Comparison of ENCODE assay signal across 8 cellular contexts in the genomic region with DNA sequence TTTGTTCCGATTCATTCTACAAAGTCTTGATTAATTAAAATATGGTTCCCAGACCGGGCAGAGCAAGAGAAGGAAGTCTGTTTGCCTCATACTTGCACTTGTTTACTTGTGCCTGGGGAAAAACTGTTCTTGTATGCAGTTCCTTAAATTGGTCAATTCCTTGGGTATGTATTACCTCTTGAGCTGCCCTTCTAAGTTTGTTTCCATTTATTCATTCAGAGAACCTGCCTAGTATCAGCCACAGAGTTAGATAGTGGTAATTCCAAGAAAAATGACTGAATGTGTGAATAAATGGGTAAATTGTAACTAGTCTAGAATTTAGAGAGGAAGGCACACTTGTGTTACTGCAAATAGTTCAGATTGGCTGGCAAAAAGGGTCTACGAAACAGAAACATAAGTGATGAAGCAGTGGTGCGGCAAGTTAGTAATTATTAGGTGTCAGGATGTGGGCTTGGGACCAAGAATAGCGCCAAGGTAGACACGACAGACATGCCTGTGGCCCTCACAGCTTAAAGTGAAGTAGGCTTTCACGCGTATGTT. TPM values are rescaled to one million over a fixed set of nuclear protein-coding genes. Genes with fewer than 3 reads are reported as not detected.
DNase-seq lines count a peak whose midpoint lies in the region; ATAC-seq and TF ChIP-seq lines count a peak whose summit lies in the region.

No MANE protein-coding gene starts in this region.

- peaks cover 30% of the 10 kb centered on the region for H3K27me3 ChIP-seq in GM23248 (replicated peaks; ENCODE audit: insufficient read depth)
- H3K27me3 ChIP-seq in MG63: peaks cover 71% of the 10 kb centered on the region
- H3K27me3 ChIP-seq in body of pancreas: no peaks in the 10 kb centered on the region
- H3K27me3 ChIP-seq in aorta (ENCODE audit: control insufficient read depth in 1 of 2, insufficient read depth in 2 of 2, low read length in 1 of 2): no peaks in the 10 kb centered on the region
- H3K27me3 ChIP-seq in thyroid gland: no peaks in the 10 kb centered on the region

- in situ Hi-C loops in GM23248 (cut with MboI): no loop called here

- 71 to 72% methylated on average over 8 of the region's 8 CpGs for WGBS in GM23248 (ENCODE audit: low coverage in 1 of 2, low lambda C conversion rate in 2 of 2, missing lambda C conversion rate in 2 of 2), 2 experiments
- WGBS in body of pancreas, 2 donors: 35 to 52% methylated on average over 8 of the region's 8 CpGs
- 61 to 65% methylated on average over 8 of the region's 8 CpGs for WGBS in aorta, 2 donors
- WGBS in thyroid gland, 2 donors: 66 to 67% methylated on average over 8 of the region's 8 CpGs

- TF ChIP-seq CTCF in body of pancreas (IDR thresholded peaks at IDR 0.05) (no peak), mesothelial cell of epicardium (IDR thresholded peaks at IDR 0.05; ENCODE audit: unreplicated experiment) (no peak), thyroid gland (IDR thresholded peaks at IDR 0.05) (no peak)

- DNase-seq in GM23248: no peak
- DNase-seq in MG63: no peak
- DNase-seq in body of pancreas: no peak
- DNase-seq in mesothelial cell of epicardium (ENCODE audit: low spot score in 2 of 2, unreplicated experiment in 2 of 2): no peak
- DNase-seq in aorta: no peak
- DNase-seq in medulla oblongata (ENCODE audit: extremely low spot score): no peak
- no peak for DNase-seq in thyroid gland

- H3K9ac ChIP-seq in GM23248: no peak overlapping the region

- H3K9me3 ChIP-seq in GM23248 (ENCODE audit: low read depth) (no peaks in the 10 kb centered on the region), MG63 (peaks cover 7% of the 10 kb centered on the region), body of pancreas (peaks cover 0 to 3% (median 0%) of the 10 kb centered on the region in 3 donors), aorta (ENCODE audit: control insufficient read depth, low read length) (no peaks in the 10 kb centered on the region), thyroid gland (no peaks in the 10 kb centered on the region)

- no peak overlapping the region for H3K27ac ChIP-seq in GM23248
- peak overlapping the region in 2 of 4 donors; percentile 89 for H3K27ac ChIP-seq in body of pancreas
- H3K27ac ChIP-seq in aorta (ENCODE audit: low read depth in 1 of 2, low read length in 2 of 2): no peak overlapping the region
- H3K27ac ChIP-seq in thyroid gland: no peak overlapping the region

- H3K4me1 Mint-ChIP-seq in mesothelial cell of epicardium: peaks cover 13% of the 10 kb centered on the region

- H3K4me3 ChIP-seq in GM23248 (peak overlapping the region; percentile 74), MG63 (peak overlapping the region; percentile 59), body of pancreas (peak overlapping the region in 1 of 2 donors; percentile 36), aorta (ENCODE audit: low read length in 2 of 2) (peak overlapping the region; percentile 50 to 67), thyroid gland (replicated peaks in 1 of 3) (peak overlapping the region in 1 of 3 donors; percentile 53)

- peaks cover 42% of the 10 kb centered on the region for H3K27me3 Mint-ChIP-seq in mesothelial cell of epicardium (ENCODE audit: low read depth)

- no peaks in the 10 kb centered on the region for H3K79me2 ChIP-seq in GM23248 (ENCODE audit: insufficient read depth)

- peaks cover 10% of the 10 kb centered on the region for H3K36me3 Mint-ChIP-seq in mesothelial cell of epicardium

- no peaks in the 10 kb centered on the region for H4K20me1 ChIP-seq in GM23248 (ENCODE audit: insufficient read depth)

- peak overlapping the region; percentile 80 for H2AFZ ChIP-seq in GM23248

- H3K36me3 ChIP-seq in GM23248 (ENCODE audit: low read depth) (no peaks in the 10 kb centered on the region), MG63 (no peaks in the 10 kb centered on the region), body of pancreas (replicated peaks in 1 of 2; ENCODE audit: insufficient read depth in 1 of 2, low read depth in 2 of 2) (no peaks in the 10 kb centered on the region), aorta (ENCODE audit: control insufficient read depth in 1 of 2, insufficient read depth in 2 of 2, low read length in 1 of 2) (no peaks in the 10 kb centered on the region), thyroid gland (no peaks in the 10 kb centered on the region)

- TF ChIP-seq POLR2A in body of pancreas (IDR thresholded peaks at IDR 0.05): no peak
- no peak for TF ChIP-seq POLR2A in thyroid gland (IDR thresholded peaks at IDR 0.05)

- H3K4me2 ChIP-seq in GM23248 (ENCODE audit: unreplicated experiment): peak overlapping the region; percentile 80

- intact Hi-C loops in body of pancreas (cut with DNase I) (no loop called here), aorta (cut with DNase I) (no loop called here), thyroid gland (cut with DNase I) (no loop called here)

- no peaks in the 10 kb centered on the region for H3K4me1 ChIP-seq in GM23248 (ENCODE audit: insufficient read depth)
- H3K4me1 ChIP-seq in body of pancreas: peaks cover 21% of the 10 kb centered on the region
- no peaks in the 10 kb centered on the region for H3K4me1 ChIP-seq in aorta (ENCODE audit: control insufficient read depth in 1 of 2, insufficient read depth in 2 of 2, low read length in 2 of 2)
- H3K4me1 ChIP-seq in thyroid gland: peaks cover 0 to 4% of the 10 kb centered on the region in 2 donors

- peak overlapping the region; percentile 65 for H3K27ac Mint-ChIP-seq in mesothelial cell of epicardium

- H3K9me3 Mint-ChIP-seq in mesothelial cell of epicardium: peaks cover 10% of the 10 kb centered on the region

- H3K4me3 Mint-ChIP-seq in mesothelial cell of epicardium: peak overlapping the region; percentile 82

- no peaks in the 10 kb centered on the region for H3F3A ChIP-seq in GM23248 (ENCODE audit: insufficient read depth)

- ATAC-seq in GM18519 (IDR thresholded peaks at IDR 0.05; ENCODE audit: low FRiP score, unreplicated experiment): peak; percentile 66
- ATAC-seq in body of pancreas: peak; percentile 58
- ATAC-seq in aorta (ENCODE audit: low FRiP score): peak; percentile 4

- H3K9me2 ChIP-seq in GM23248 (ENCODE audit: insufficient read depth): no peaks in the 10 kb centered on the region

RNA-seq across cellular contexts. Expression of a gene that starts 0.5 kb away (rescaled TPM):
- not detected in 2 replicates for total RNA-seq in GM23248 (2014; rRNA removed; shearing (Covaris generic))
- 0.09 and 0.14 TPM in 2 replicates for polyA plus RNA-seq in GM23248 (2016; fragmentation: Nextera tagmentation; extraction: Ambion mirVana)
- total RNA-seq in MG63 (2014; rRNA removed; shearing (Covaris generic); ENCODE audit: low replicate concordance): 0.13 TPM in 1 of 2 replicates, not detected in the other
- under 1 TPM in 1 of 2 donors, not detected in 1; 0.26 TPM for total RNA-seq in body of pancreas
- total RNA-seq in mesothelial cell of epicardium: 0.14 to 0.25 TPM (median 0.24 TPM) in 3 replicates
- total RNA-seq in aorta: under 1 TPM; 0.12 to 0.29 TPM
- polyA plus RNA-seq in aorta: under 1 TPM; 0.03 to 0.63 TPM
- under 1 TPM in 1 of 4 donors, not detected in 3; 0.21 TPM for total RNA-seq in thyroid gland

RNA-seq across cellular contexts. Expression of a gene that starts 43.0 kb away (rescaled TPM):
- total RNA-seq in GM23248 (2014; rRNA removed; shearing (Covaris generic)): not detected in 2 replicates
- polyA plus RNA-seq in GM23248 (2016; fragmentation: Nextera tagmentation; extraction: Ambion mirVana): not detected in 2 replicates
- total RNA-seq in MG63 (2014; rRNA removed; shearing (Covaris generic); ENCODE audit: low replicate concordance): not detected in 2 replicates
- not detected for total RNA-seq in body of pancreas
- not detected in 3 replicates for total RNA-seq in mesothelial cell of epicardium
- not detected for total RNA-seq in aorta
- polyA plus RNA-seq in aorta: not detected
- not detected for total RNA-seq in thyroid gland

RNA-seq across cellular contexts. Expression of a gene that starts 48.0 kb away (rescaled TPM):
- not detected in 2 replicates for total RNA-seq in GM23248 (2014; rRNA removed; shearing (Covaris generic))
- 0.13 TPM in 1 of 2 replicates, not detected in the other for polyA plus RNA-seq in GM23248 (2016; fragmentation: Nextera tagmentation; extraction: Ambion mirVana)
- total RNA-seq in MG63 (2014; rRNA removed; shearing (Covaris generic); ENCODE audit: low replicate concordance): 0.99 and 2.9 TPM in 2 replicates
- total RNA-seq in body of pancreas: 1 to 10 TPM; 2.1 to 3.3 TPM
- total RNA-seq in mesothelial cell of epicardium: 16.6 to 20.1 TPM (median 19.9 TPM) in 3 replicates
- 1 to 10 TPM; 1.3 to 2.0 TPM for total RNA-seq in aorta
- polyA plus RNA-seq in aorta: under 1 TPM in 1 of 2 donors, not detected in 1; 0.95 TPM
- total RNA-seq in thyroid gland: 1 to 10 TPM in 3 of 4 donors, under 1 TPM in 1; 0.78 to 4.5 (median 1.8) TPM

Comparison
In these comparisons a context has a peak if more than half of its experiments do, and no peak if none do; other contexts are left out.
1. ATAC-seq: peak in every context shown above with its lines; median percentile 66 in GM18519; 58 in body of pancreas; 4 in aorta.